Comparison of ENCODE assay signal across 15 cellular contexts in genomic region chr3:36777424-36778218, GRCh38.
DNase-seq lines count a peak whose midpoint lies in the region; ATAC-seq, FAIRE-seq and TF ChIP-seq lines count a peak whose summit lies in the region.
"Had no signal": no experiment of that assay in that cellular context is flagged by ENCODE, and none has a peak within 500 bp of the region (broad histone marks: within the 10 kb centered on the region; RNA-seq: fewer than 3 reads in every experiment).

No MANE protein-coding gene starts in this region.

- FAIRE-seq in D721Med (lab: Jason Lieb, UNC): no peak

- ATAC-seq in GM18861 (IDR thresholded peaks at IDR 0.05; ENCODE audit: unreplicated experiment): peak; percentile 83
- ATAC-seq in GM19467 (IDR thresholded peaks at IDR 0.05; ENCODE audit: unreplicated experiment): peak; percentile 68
- peak; percentile 78 for ATAC-seq in HG02981 (IDR thresholded peaks at IDR 0.05; ENCODE audit: unreplicated experiment)
- ATAC-seq: body of pancreas had no signal

- no peak for TF ChIP-seq CTCF in D721Med (IDR thresholded peaks at IDR 0.05; ENCODE audit: insufficient read depth, missing control alignments)

- peak; percentile 5 for DNase-seq in RPMI8226
- no peak for DNase-seq in D721Med (ENCODE audit: insufficient read length, low spot score)
- DNase-seq in C1 segment of cervical spinal cord (lab: John Stamatoyannopoulos, UW): no peak
- DNase-seq in NCI-H82 (lab: John Stamatoyannopoulos, UW): no peak
- no peak for DNase-seq in effector CD8-positive, alpha-beta T cell (lab: John Stamatoyannopoulos, UW)
- DNase-seq: activated CD4-positive, CD25-positive, alpha-beta regulatory T cell; activated naive CD4-positive, alpha-beta T cell treated with Interleukin-2 at 50 U/mL for 16 hours; body of pancreas; DMS153; hippocampal formation; NCI-H187 treated with DMSO at 0.1 percent for 48 hours; spleen had no signal
